Comparison of ENCODE assay signal across 3 cellular contexts in the genomic region with DNA sequence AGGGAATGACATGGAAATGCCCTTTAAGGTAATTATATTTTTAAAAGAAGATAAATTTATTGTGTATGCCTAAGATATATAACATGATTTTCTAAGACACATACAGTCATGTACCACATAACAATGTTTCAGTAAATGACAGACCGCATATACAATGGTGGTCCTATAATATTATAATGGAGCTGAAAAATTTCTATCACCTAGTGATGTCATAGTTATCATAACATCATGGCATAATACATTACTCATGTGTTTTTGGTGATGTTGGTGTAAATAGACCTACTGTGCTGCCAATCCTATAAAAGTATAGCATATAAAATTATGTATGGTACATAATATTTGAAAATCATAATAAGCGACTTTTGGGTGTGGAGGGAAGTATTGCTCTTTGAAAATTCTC.
A peak's percentile ranks its signal among the peaks of the same experiment; 100 is the strongest.
TF ChIP-seq lines count a peak whose summit lies in the region.

No MANE protein-coding gene starts in this region.

TF ChIP-seq in HepG2, 621 proteins besides CTCF, POLR2A, EP300 and RAD21 (continued from another document):
- TF ChIP-seq, protein P1, sequence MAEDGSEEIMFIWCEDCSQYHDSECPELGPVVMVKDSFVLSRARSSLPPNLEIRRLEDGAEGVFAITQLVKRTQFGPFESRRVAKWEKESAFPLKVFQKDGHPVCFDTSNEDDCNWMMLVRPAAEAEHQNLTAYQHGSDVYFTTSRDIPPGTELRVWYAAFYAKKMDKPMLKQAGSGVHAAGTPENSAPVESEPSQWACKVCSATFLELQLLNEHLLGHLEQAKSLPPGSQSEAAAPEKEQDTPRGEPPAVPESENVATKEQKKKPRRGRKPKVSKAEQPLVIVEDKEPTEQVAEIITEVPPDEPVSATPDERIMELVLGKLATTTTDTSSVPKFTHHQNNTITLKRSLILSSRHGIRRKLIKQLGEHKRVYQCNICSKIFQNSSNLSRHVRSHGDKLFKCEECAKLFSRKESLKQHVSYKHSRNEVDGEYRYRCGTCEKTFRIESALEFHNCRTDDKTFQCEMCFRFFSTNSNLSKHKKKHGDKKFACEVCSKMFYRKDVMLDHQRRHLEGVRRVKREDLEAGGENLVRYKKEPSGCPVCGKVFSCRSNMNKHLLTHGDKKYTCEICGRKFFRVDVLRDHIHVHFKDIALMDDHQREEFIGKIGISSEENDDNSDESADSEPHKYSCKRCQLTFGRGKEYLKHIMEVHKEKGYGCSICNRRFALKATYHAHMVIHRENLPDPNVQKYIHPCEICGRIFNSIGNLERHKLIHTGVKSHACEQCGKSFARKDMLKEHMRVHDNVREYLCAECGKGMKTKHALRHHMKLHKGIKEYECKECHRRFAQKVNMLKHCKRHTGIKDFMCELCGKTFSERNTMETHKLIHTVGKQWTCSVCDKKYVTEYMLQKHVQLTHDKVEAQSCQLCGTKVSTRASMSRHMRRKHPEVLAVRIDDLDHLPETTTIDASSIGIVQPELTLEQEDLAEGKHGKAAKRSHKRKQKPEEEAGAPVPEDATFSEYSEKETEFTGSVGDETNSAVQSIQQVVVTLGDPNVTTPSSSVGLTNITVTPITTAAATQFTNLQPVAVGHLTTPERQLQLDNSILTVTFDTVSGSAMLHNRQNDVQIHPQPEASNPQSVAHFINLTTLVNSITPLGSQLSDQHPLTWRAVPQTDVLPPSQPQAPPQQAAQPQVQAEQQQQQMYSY (CRISPR knock-in tag; IDR thresholded peaks at IDR 0.05): no peak
- TF ChIP-seq SALL1 (CRISPR knock-in tag; IDR thresholded peaks at IDR 0.05): no peak
- TF ChIP-seq SOX6 (IDR thresholded peaks at IDR 0.05): no peak
- no peak for TF ChIP-seq SOX6 (CRISPR knock-in tag; IDR thresholded peaks at IDR 0.05)
- TF ChIP-seq ZNF616 (CRISPR knock-in tag; IDR thresholded peaks at IDR 0.05; ENCODE audit: low read depth): no peak
- TF ChIP-seq ATF7 (IDR thresholded peaks at IDR 0.05): peak; percentile 62
- no peak for TF ChIP-seq ATF7 (CRISPR knock-in tag; IDR thresholded peaks at IDR 0.05)
- TF ChIP-seq CREB1 (IDR thresholded peaks at IDR 0.05): peak; percentile 55; the same call in 1 of the 2 replicates
- TF ChIP-seq CREB1 (CRISPR knock-in tag; IDR thresholded peaks at IDR 0.05): no peak
- no peak for TF ChIP-seq ZNF496 (CRISPR knock-in tag; IDR thresholded peaks at IDR 0.05; ENCODE audit: insufficient replicate concordance)
TF ChIP-seq in HepG2: peak in this region for 2.

TF ChIP-seq in HEK293, 187 proteins besides CTCF, POLR2A, EP300 and RAD21:
- TF ChIP-seq, protein P2, sequence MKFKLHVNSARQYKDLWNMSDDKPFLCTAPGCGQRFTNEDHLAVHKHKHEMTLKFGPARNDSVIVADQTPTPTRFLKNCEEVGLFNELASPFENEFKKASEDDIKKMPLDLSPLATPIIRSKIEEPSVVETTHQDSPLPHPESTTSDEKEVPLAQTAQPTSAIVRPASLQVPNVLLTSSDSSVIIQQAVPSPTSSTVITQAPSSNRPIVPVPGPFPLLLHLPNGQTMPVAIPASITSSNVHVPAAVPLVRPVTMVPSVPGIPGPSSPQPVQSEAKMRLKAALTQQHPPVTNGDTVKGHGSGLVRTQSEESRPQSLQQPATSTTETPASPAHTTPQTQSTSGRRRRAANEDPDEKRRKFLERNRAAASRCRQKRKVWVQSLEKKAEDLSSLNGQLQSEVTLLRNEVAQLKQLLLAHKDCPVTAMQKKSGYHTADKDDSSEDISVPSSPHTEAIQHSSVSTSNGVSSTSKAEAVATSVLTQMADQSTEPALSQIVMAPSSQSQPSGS (tag by site-specific recombination; IDR thresholded peaks at IDR 0.05; ENCODE audit: low read depth): peak; percentile 55
- no peak for TF ChIP-seq ZNF211 (tag by site-specific recombination; IDR thresholded peaks at IDR 0.05; ENCODE audit: low read depth)
- no peak for TF ChIP-seq ZNF658 (tag by site-specific recombination; IDR thresholded peaks at IDR 0.05)
- TF ChIP-seq, protein P3, sequence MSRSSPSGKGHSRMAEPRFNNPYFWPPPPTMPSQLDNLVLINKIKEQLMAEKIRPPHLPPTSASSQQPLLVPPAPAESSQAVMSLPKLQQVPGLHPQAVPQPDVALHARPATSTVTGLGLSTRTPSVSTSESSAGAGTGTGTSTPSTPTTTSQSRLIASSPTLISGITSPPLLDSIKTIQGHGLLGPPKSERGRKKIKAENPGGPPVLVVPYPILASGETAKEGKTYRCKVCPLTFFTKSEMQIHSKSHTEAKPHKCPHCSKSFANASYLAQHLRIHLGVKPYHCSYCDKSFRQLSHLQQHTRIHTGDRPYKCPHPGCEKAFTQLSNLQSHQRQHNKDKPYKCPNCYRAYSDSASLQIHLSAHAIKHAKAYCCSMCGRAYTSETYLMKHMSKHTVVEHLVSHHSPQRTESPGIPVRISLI (tag by site-specific recombination; IDR thresholded peaks at IDR 0.05): no peak
- no peak for TF ChIP-seq ZNF292 (tag by site-specific recombination; IDR thresholded peaks at IDR 0.05; ENCODE audit: borderline replicate concordance, low read depth)

TF ChIP-seq in K562, 482 proteins besides CTCF, POLR2A, EP300 and RAD21 (continued from another document):
- TF ChIP-seq, protein P4, sequence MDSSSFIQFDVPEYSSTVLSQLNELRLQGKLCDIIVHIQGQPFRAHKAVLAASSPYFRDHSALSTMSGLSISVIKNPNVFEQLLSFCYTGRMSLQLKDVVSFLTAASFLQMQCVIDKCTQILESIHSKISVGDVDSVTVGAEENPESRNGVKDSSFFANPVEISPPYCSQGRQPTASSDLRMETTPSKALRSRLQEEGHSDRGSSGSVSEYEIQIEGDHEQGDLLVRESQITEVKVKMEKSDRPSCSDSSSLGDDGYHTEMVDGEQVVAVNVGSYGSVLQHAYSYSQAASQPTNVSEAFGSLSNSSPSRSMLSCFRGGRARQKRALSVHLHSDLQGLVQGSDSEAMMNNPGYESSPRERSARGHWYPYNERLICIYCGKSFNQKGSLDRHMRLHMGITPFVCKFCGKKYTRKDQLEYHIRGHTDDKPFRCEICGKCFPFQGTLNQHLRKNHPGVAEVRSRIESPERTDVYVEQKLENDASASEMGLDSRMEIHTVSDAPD (CRISPR knock-in tag; IDR thresholded peaks at IDR 0.05): no peak
- TF ChIP-seq, protein P5, sequence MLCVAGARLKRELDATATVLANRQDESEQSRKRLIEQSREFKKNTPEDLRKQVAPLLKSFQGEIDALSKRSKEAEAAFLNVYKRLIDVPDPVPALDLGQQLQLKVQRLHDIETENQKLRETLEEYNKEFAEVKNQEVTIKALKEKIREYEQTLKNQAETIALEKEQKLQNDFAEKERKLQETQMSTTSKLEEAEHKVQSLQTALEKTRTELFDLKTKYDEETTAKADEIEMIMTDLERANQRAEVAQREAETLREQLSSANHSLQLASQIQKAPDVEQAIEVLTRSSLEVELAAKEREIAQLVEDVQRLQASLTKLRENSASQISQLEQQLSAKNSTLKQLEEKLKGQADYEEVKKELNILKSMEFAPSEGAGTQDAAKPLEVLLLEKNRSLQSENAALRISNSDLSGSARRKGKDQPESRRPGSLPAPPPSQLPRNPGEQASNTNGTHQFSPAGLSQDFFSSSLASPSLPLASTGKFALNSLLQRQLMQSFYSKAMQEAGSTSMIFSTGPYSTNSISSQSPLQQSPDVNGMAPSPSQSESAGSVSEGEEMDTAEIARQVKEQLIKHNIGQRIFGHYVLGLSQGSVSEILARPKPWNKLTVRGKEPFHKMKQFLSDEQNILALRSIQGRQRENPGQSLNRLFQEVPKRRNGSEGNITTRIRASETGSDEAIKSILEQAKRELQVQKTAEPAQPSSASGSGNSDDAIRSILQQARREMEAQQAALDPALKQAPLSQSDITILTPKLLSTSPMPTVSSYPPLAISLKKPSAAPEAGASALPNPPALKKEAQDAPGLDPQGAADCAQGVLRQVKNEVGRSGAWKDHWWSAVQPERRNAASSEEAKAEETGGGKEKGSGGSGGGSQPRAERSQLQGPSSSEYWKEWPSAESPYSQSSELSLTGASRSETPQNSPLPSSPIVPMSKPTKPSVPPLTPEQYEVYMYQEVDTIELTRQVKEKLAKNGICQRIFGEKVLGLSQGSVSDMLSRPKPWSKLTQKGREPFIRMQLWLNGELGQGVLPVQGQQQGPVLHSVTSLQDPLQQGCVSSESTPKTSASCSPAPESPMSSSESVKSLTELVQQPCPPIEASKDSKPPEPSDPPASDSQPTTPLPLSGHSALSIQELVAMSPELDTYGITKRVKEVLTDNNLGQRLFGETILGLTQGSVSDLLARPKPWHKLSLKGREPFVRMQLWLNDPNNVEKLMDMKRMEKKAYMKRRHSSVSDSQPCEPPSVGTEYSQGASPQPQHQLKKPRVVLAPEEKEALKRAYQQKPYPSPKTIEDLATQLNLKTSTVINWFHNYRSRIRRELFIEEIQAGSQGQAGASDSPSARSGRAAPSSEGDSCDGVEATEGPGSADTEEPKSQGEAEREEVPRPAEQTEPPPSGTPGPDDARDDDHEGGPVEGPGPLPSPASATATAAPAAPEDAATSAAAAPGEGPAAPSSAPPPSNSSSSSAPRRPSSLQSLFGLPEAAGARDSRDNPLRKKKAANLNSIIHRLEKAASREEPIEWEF (CRISPR knock-in tag; IDR thresholded peaks at IDR 0.05): no peak
- no peak for TF ChIP-seq POLR2B (IDR thresholded peaks at IDR 0.05; ENCODE audit: low read depth, partially characterized antibody)
- TF ChIP-seq, protein P6, sequence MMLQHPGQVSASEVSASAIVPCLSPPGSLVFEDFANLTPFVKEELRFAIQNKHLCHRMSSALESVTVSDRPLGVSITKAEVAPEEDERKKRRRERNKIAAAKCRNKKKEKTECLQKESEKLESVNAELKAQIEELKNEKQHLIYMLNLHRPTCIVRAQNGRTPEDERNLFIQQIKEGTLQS (IDR thresholded peaks at IDR 0.05): 0 out of 2 replicates have a peak, but pooled peaks have one; percentile 8
- TF ChIP-seq, protein P6 (CRISPR knock-in tag; conservative IDR thresholded peaks at IDR 0.05): no peak
TF ChIP-seq in K562: peak in this region for 1.
